8 cellular contexts compared by ENCODE assay signal in the genomic region with DNA sequence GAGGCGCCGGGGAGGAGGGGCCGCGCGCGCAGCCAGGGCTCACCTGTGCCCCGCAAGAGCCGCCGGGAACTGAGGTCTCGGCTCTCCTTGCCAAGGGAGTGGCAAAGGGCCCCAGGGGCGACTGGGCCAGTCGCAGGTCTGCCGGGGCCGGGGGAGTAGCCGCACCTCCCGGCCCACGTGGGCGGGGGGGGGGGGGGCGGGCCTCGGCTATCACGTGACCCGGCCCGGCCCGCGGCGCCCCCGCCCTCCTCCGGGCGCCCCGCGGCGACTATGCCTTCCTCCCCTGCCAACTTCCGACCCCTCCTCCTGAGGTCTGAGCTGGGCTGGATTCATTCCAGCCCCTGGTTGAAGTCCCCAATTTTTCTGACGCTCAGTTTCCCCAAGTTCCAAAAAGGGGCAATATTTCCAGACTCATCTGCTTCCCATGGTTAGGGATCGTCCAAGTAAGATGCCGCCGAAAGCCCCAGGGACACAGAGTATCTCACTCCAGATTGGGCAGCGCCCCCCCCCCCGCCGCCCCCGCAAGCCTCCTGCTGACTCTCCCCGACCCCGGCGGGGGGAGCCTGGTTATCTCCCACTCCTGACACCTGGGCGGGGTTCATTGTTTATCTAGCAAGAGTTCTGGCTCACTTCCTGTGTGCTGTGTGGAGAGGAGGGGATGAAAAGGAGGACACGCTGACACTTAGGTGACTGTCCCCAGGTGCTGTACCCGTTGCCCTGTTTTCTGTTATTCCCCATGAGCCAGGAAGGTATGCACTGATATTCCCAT. TPM values are rescaled to one million over a fixed set of nuclear protein-coding genes. Genes with fewer than 3 reads are reported as not detected.
DNase-seq lines count a peak whose midpoint lies in the region; ATAC-seq and TF ChIP-seq lines count a peak whose summit lies in the region.

Gene TMC6, minus strand, starts transcription at position 140 of the 769 bp plus-strand sequence. CDS start 1,923 bp downstream, outside the sequence.

- H3K27ac Mint-ChIP-seq in IgD-negative memory B cell, result peak within 1 kb of the TSS; percentile 96 to 100 (median 98)
- H3K27ac Mint-ChIP-seq in activated naive CD8-positive, alpha-beta T cell treated with anti-CD3 and anti-CD28 coated beads, Interleukin-2, amount 50 U/mL, for 24 hours, result peak within 1 kb of the TSS; percentile 95

- H3K36me3 Mint-ChIP-seq in IgD-negative memory B cell, result peaks cover 4% of the 10 kb centered on the region
- peaks cover 18% of the 10 kb centered on the region for H3K36me3 Mint-ChIP-seq in activated naive CD8-positive, alpha-beta T cell treated with anti-CD3 and anti-CD28 coated beads, Interleukin-2, amount 50 U/mL, for 24 hours (ENCODE audit: low read depth)

- no peak for TF ChIP-seq CTCF in left ventricle myocardium inferior (IDR thresholded peaks at IDR 0.05; ENCODE audit: borderline replicate concordance)

- H3K4me3 ChIP-seq in left ventricle myocardium inferior, result peak within 1 kb of the TSS; percentile 82

- peaks cover 23 to 34% (median 28%) of the 10 kb centered on the region in 3 donors for H3K4me1 Mint-ChIP-seq in IgD-negative memory B cell
- H3K4me1 Mint-ChIP-seq in activated naive CD8-positive, alpha-beta T cell treated with anti-CD3 and anti-CD28 coated beads, Interleukin-2, amount 50 U/mL, for 24 hours, result peaks cover 57% of the 10 kb centered on the region

- DNase-seq in GDM1 (lab: John Stamatoyannopoulos, UW) (peak; percentile 82), SKM-1 (lab: John Stamatoyannopoulos, UW; ENCODE audit: unreplicated experiment) (peak; percentile 73), left ventricle myocardium inferior (no peak), posterior vena cava (ENCODE audit: low spot score) (no peak), inferior parietal cortex (ENCODE audit: extremely low spot score) (no peak)
- DNase-seq in activated naive CD8-positive, alpha-beta T cell treated with anti-CD3 and anti-CD28 coated beads, Interleukin-2, amount 50 U/mL, for 24 hours, result peak; percentile 70

- H3K27ac ChIP-seq in left ventricle myocardium inferior (replicated peaks), result peak within 1 kb of the TSS; percentile 93

- peak; percentile 5 for ATAC-seq in activated naive CD8-positive, alpha-beta T cell treated with anti-CD3 and anti-CD28 coated beads, Interleukin-2, amount 50 U/mL, for 24 hours
- no peak for ATAC-seq in GM18867 (IDR thresholded peaks at IDR 0.05; ENCODE audit: unreplicated experiment)

- intact Hi-C loops in left ventricle myocardium inferior (cut with micrococcal nuclease) (no loop called here), posterior vena cava (cut with DNase I) (loop anchor here in 1 of 2 donors (10.0 kb wide), 1 partner anchor 296 kb away; no protein-coding TSS in a partner anchor)

- no peaks in the 10 kb centered on the region for H3K9me3 ChIP-seq in left ventricle myocardium inferior (replicated peaks)

- H3K27me3 ChIP-seq in left ventricle myocardium inferior (ENCODE audit: low read depth), result no peaks in the 10 kb centered on the region

- peaks cover 85% of the 10 kb centered on the region for H3K4me1 ChIP-seq in left ventricle myocardium inferior

- H3K4me3 Mint-ChIP-seq in IgD-negative memory B cell, result peak within 1 kb of the TSS; percentile 94 to 99 (median 96)
- peak within 1 kb of the TSS; percentile 95 for H3K4me3 Mint-ChIP-seq in activated naive CD8-positive, alpha-beta T cell treated with anti-CD3 and anti-CD28 coated beads, Interleukin-2, amount 50 U/mL, for 24 hours

- no peaks in the 10 kb centered on the region for H3K9me3 Mint-ChIP-seq in IgD-negative memory B cell
- H3K9me3 Mint-ChIP-seq in activated naive CD8-positive, alpha-beta T cell treated with anti-CD3 and anti-CD28 coated beads, Interleukin-2, amount 50 U/mL, for 24 hours, result no peaks in the 10 kb centered on the region

- H3K27me3 Mint-ChIP-seq in IgD-negative memory B cell, result no peaks in the 10 kb centered on the region
- H3K27me3 Mint-ChIP-seq in activated naive CD8-positive, alpha-beta T cell treated with anti-CD3 and anti-CD28 coated beads, Interleukin-2, amount 50 U/mL, for 24 hours, result no peaks in the 10 kb centered on the region

- H3K36me3 ChIP-seq in left ventricle myocardium inferior, result peaks cover 20% of the 10 kb centered on the region

RNA-seq across cellular contexts. Expression of gene TMC6, which starts in this region (rescaled TPM):
- 212 TPM for polyA plus RNA-seq in IgD-negative memory B cell
- 39.5 TPM for total RNA-seq in left ventricle myocardium inferior
- 10 to 100 TPM; 35.6 to 37.4 TPM for total RNA-seq in posterior vena cava

Comparison
In these comparisons a context has a peak if more than half of its experiments do, and no peak if none do; other contexts are left out.
1. DNase-seq: peak in GDM1 (single experiment), SKM-1 (single experiment) and activated naive CD8-positive, alpha-beta T cell treated with anti-CD3 and anti-CD28 coated beads, Interleukin-2, amount 50 U/mL, for 24 hours (single experiment); none in left ventricle myocardium inferior (single experiment), posterior vena cava (single experiment) and inferior parietal cortex (single experiment).